25 cellular contexts compared by ENCODE assay signal in the genomic region with DNA sequence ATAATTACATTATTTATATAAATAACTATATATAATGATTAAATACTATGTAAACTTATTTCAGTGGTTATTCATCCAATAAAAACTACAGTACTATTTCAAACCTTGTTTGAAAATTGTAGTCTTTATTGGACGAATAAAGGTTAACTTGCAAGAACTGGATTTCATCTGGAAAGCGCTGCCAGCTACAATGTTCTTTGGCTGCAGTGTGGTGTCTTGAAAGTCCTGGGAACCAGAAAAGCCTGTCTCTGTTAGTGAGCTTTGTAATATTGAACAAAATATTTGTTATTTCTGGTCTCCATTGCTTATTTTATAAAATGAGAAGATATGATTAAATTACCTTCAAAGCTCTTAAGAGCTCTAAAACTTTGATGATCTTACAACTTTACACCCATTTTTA.
"Had no signal": no experiment of that assay in that cellular context is flagged by ENCODE, and none has a peak within 500 bp of the region (broad histone marks: within the 10 kb centered on the region; RNA-seq: fewer than 3 reads in every experiment).

No MANE protein-coding gene starts in this region.

- H3K27ac Mint-ChIP-seq: activated naive CD8-positive, alpha-beta T cell; activated T-helper 2 cell treated with anti-CD3 and anti-CD28 coated beads, Interferon-gamma antibody, Interleukin-2, Interleukin-4, amounts not matched to agents 10 μg/mL and 5 μg/mL and 100 μg/mL, durations not matched to agents 14 hours and 24 hours and 36 hours; effector memory CD8-positive, alpha-beta T cell; mesothelial cell of epicardium; natural killer cell; T-helper 17 cell had no signal

- H3K36me3 Mint-ChIP-seq: activated naive CD8-positive, alpha-beta T cell; mesothelial cell of epicardium; natural killer cell had no signal

- H3K4me3 ChIP-seq: colonic mucosa, dorsolateral prefrontal cortex, esophagus squamous epithelium, gastroesophageal sphincter, lower lobe of right lung, psoas muscle, right atrium auricular region, transverse colon, uterus had no signal

- H3K27me3 ChIP-seq: colonic mucosa, dorsolateral prefrontal cortex, esophagus squamous epithelium, gastroesophageal sphincter, right atrium auricular region, transverse colon, uterus had no signal

- H3K27me3 Mint-ChIP-seq: activated naive CD8-positive, alpha-beta T cell; effector memory CD8-positive, alpha-beta T cell; T-helper 17 cell had no signal

- H3K36me3 ChIP-seq: colonic mucosa, esophagus squamous epithelium, gastroesophageal sphincter, lower lobe of right lung, right atrium auricular region, transverse colon, uterus had no signal

- H3K9me3 ChIP-seq: colonic mucosa, esophagus squamous epithelium, gastroesophageal sphincter, lower lobe of right lung, psoas muscle, right atrium auricular region, transverse colon, uterus had no signal

- H3K4me1 ChIP-seq: colonic mucosa, lower lobe of right lung, psoas muscle, uterus had no signal

- DNase-seq: activated CD4-positive, alpha-beta T cell treated with anti-CD3 and anti-CD28 coated beads for 4 hours; activated CD4-positive, alpha-beta T cell treated with anti-CD3 and anti-CD28 coated beads, Interleukin-2, amount 50 U/mL, for 48 hours; activated CD4-positive, CD25-positive, alpha-beta regulatory T cell; activated CD8-positive, alpha-beta memory T cell treated with anti-CD3 and anti-CD28 coated beads, Interleukin-2, amount 50 U/mL, for 48 hours; activated naive CD4-positive, alpha-beta T cell; activated T-cell treated with anti-CD3 and anti-CD28 coated beads, Interleukin-2, amount 50 U/mL, for 4 hours; colonic mucosa; dorsolateral prefrontal cortex; effector memory CD8-positive, alpha-beta T cell; esophagus squamous epithelium; lower lobe of right lung; natural killer cell; psoas muscle; stimulated activated CD4-positive, alpha-beta T cell treated with anti-CD3 and anti-CD28 coated beads, Interleukin-12 subunit alpha, Interleukin-12 subunit beta, amount 100 ng/mL, for 4 hours; stimulated activated CD4-positive, alpha-beta T cell treated with anti-CD3 and anti-CD28 coated beads, Interleukin-4, amount 100 ng/mL, for 4 hours; stimulated activated naive CD8-positive, alpha-beta T cell treated with anti-CD3 and anti-CD28 coated beads, Interleukin-15, Interleukin-2, amounts not matched to agents 100 U/mL and 50 U/mL, for 24 hours; T-helper 17 cell; transverse colon; uterus had no signal

- H3K4me3 Mint-ChIP-seq: activated naive CD8-positive, alpha-beta T cell; activated T-cell treated with anti-CD3 and anti-CD28 coated beads, Interleukin-2, amount 50 U/mL, for 4 hours; effector memory CD8-positive, alpha-beta T cell; mesothelial cell of epicardium; natural killer cell; T-helper 17 cell had no signal

- H3K9me3 Mint-ChIP-seq: activated T-helper 2 cell treated with anti-CD3 and anti-CD28 coated beads, Interferon-gamma antibody, Interleukin-2, Interleukin-4, amounts not matched to agents 10 μg/mL and 5 μg/mL and 100 μg/mL, durations not matched to agents 14 hours and 24 hours and 36 hours; mesothelial cell of epicardium had no signal

- H3K4me1 Mint-ChIP-seq: natural killer cell, T-helper 17 cell had no signal

- H3K27ac ChIP-seq: colonic mucosa, dorsolateral prefrontal cortex, gastroesophageal sphincter, lower lobe of right lung, psoas muscle, right atrium auricular region, transverse colon, uterus had no signal

- ATAC-seq: activated T-cell treated with anti-CD3 and anti-CD28 coated beads, Interleukin-2, amount 50 U/mL, for 4 hours; effector memory CD8-positive, alpha-beta T cell; gastroesophageal sphincter; left lobe of liver; lower lobe of right lung; natural killer cell; stimulated activated naive CD8-positive, alpha-beta T cell treated with anti-CD3 and anti-CD28 coated beads, Interleukin-15, Interleukin-2, amounts not matched to agents 100 U/mL and 50 U/mL, for 24 hours; T-helper 17 cell had no signal
